In the genomic region with DNA sequence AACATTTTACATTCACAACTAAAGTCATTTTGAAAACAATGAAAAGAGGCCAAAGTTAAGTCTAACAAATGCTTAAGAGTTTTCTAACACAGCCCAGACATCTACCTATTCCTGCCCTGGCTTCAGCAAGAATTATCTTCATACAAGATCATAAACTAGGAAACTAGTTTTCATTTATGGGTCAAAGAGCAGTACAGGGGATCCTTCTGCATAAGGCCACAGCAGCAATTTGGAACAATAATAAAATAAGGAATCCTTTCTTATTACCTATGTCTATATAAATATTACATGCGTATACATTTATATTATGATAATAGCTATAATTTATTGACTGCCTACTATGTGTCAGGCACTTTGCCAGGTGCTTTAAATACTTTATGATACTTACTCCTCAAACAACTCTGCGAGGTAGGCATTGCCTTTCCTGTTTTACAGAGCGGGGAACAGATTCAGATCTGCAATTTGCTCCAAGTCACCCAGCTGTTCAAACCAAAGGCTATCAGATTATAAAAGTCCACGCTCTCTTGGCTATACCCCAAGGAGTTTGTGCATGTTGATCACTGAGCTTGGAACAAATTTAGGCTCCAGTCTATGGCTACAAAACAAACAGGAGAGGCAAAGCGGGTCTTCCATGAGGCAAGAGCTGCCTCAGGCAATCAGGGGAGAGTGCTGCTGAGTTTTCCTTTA, we compare ENCODE assay signal across 2 cellular contexts.
TF ChIP-seq lines count a peak whose summit lies in the region.

No MANE protein-coding gene starts in this region.

TF ChIP-seq in A549, 52 proteins besides CTCF, POLR2A, EP300 and RAD21:
- no peak for TF ChIP-seq MAFK (IDR thresholded peaks at IDR 0.05; ENCODE audit: partially characterized antibody)
- no peak for TF ChIP-seq MAZ (IDR thresholded peaks at IDR 0.05; ENCODE audit: borderline replicate concordance, low read depth, low read length)
- TF ChIP-seq, protein P1, sequence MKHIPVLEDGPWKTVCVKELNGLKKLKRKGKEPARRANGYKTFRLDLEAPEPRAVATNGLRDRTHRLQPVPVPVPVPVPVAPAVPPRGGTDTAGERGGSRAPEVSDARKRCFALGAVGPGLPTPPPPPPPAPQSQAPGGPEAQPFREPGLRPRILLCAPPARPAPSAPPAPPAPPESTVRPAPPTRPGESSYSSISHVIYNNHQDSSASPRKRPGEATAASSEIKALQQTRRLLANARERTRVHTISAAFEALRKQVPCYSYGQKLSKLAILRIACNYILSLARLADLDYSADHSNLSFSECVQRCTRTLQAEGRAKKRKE (CRISPR knock-in tag; IDR thresholded peaks at IDR 0.05; ENCODE audit: low read depth) = no peak
- no peak for TF ChIP-seq KDM1A (IDR thresholded peaks at IDR 0.05; ENCODE audit: low read depth)
- TF ChIP-seq TP53 (CRISPR knock-in tag; IDR thresholded peaks at IDR 0.05) = no peak
- no peak for TF ChIP-seq CBX8 (IDR thresholded peaks at IDR 0.05)
- TF ChIP-seq EHF (CRISPR knock-in tag; IDR thresholded peaks at IDR 0.05) = no peak
- TF ChIP-seq HOXA7 (CRISPR knock-in tag; IDR thresholded peaks at IDR 0.05) = no peak
- no peak for TF ChIP-seq BHLHE40 (IDR thresholded peaks at IDR 0.05; ENCODE audit: low read depth, low read length)
TF ChIP-seq in A549: peak in this region for 0.

TF ChIP-seq in GM12878, 131 proteins besides CTCF, POLR2A, EP300 and RAD21:
- TF ChIP-seq, protein P2, sequence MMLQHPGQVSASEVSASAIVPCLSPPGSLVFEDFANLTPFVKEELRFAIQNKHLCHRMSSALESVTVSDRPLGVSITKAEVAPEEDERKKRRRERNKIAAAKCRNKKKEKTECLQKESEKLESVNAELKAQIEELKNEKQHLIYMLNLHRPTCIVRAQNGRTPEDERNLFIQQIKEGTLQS (IDR thresholded peaks at IDR 0.05; ENCODE audit: borderline replicate concordance, extremely low read depth, low read depth, low read length) = no peak
- TF ChIP-seq ZNF217 (IDR thresholded peaks at IDR 0.05) (no peak), CREM (IDR thresholded peaks at IDR 0.05; ENCODE audit: low read depth) (no peak), TAF1 (IDR thresholded peaks at IDR 0.05; ENCODE audit: borderline replicate concordance, low read depth, low read length) (no peak), PML (IDR thresholded peaks at IDR 0.05; ENCODE audit: low read length) (no peak), KDM1A (IDR thresholded peaks at IDR 0.05; ENCODE audit: borderline replicate concordance) (no peak), KAT2A (conservative IDR thresholded peaks at IDR 0.05; ENCODE audit: control insufficient read depth, low read depth, low read length) (no peak), NBN (IDR thresholded peaks at IDR 0.05) (no peak), JUNB (IDR thresholded peaks at IDR 0.05) (no peak), SMARCA5 (IDR thresholded peaks at IDR 0.05) (no peak), HDAC2 (IDR thresholded peaks at IDR 0.05) (no peak)
- TF ChIP-seq, protein P3, sequence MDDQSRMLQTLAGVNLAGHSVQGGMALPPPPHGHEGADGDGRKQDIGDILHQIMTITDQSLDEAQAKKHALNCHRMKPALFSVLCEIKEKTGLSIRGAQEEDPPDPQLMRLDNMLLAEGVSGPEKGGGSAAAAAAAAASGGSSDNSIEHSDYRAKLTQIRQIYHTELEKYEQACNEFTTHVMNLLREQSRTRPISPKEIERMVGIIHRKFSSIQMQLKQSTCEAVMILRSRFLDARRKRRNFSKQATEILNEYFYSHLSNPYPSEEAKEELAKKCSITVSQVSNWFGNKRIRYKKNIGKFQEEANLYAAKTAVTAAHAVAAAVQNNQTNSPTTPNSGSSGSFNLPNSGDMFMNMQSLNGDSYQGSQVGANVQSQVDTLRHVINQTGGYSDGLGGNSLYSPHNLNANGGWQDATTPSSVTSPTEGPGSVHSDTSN (IDR thresholded peaks at IDR 0.05; ENCODE audit: insufficient replicate concordance, low read depth, low read length) = no peak
- TF ChIP-seq, protein P4, sequence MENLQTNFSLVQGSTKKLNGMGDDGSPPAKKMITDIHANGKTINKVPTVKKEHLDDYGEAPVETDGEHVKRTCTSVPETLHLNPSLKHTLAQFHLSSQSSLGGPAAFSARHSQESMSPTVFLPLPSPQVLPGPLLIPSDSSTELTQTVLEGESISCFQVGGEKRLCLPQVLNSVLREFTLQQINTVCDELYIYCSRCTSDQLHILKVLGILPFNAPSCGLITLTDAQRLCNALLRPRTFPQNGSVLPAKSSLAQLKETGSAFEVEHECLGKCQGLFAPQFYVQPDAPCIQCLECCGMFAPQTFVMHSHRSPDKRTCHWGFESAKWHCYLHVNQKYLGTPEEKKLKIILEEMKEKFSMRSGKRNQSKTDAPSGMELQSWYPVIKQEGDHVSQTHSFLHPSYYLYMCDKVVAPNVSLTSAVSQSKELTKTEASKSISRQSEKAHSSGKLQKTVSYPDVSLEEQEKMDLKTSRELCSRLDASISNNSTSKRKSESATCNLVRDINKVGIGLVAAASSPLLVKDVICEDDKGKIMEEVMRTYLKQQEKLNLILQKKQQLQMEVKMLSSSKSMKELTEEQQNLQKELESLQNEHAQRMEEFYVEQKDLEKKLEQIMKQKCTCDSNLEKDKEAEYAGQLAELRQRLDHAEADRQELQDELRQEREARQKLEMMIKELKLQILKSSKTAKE (IDR thresholded peaks at IDR 0.05; ENCODE audit: low read depth, poor library complexity, severe bottlenecking) = no peak
